ENCODE assay signal across 34 cellular contexts in the genomic region with DNA sequence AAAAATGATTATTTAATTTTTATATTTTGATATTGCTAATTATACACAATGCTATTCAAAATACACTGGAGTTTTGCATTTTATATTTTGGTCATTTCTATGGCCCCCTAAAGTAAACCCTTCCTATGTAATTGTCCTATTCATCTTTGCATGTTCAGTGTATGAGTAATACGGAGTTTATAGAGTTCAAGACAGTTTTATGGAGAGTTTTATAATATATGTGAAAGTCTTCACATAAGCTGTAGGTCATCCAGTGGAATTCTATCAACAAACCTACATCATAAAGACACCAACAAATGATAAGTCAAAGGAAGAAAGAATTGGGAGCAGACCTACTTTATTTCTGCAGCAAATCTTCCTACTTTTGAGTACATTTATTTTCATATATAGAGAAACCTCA.
"Had no signal": no experiment of that assay in that cellular context is flagged by ENCODE, and none has a peak within 500 bp of the region (broad histone marks: within the 10 kb centered on the region; RNA-seq: fewer than 3 reads in every experiment).

No MANE protein-coding gene starts in this region.

- DNase-seq: activated CD4-positive, alpha-beta memory T cell treated with anti-CD3 and anti-CD28 coated beads for 36 hours; activated CD4-positive, alpha-beta T cell treated with anti-CD3 and anti-CD28 coated beads for 36 hours; activated CD4-positive, alpha-beta T cell treated with anti-CD3 and anti-CD28 coated beads, Interleukin-2, amount 10 ng/mL, durations not matched to agents 24 days and 14 days; activated CD4-positive, CD25-positive, alpha-beta regulatory T cell; activated CD4-positive, CD25-positive, alpha-beta regulatory T cell treated with anti-CD3 and anti-CD28 coated beads, Interleukin-2, amount 50 U/mL, for 72 hours; activated CD8-positive, alpha-beta memory T cell treated with anti-CD3 and anti-CD28 coated beads, Interleukin-2, amount 10 ng/mL, durations not matched to agents 7 days and 5 days; activated CD8-positive, alpha-beta memory T cell treated with anti-CD3 and anti-CD28 coated beads, Interleukin-2, amount 50 U/mL, for 4 hours; activated CD8-positive, alpha-beta T cell treated with anti-CD3 and anti-CD28 coated beads, Interleukin-2, amount 10 ng/mL, durations not matched to agents 7 days and 5 days; activated gamma-delta T cell; activated naive CD4-positive, alpha-beta T cell; activated naive CD4-positive, alpha-beta T cell treated with anti-CD3 and anti-CD28 coated beads, Interleukin-2, amount 10 ng/mL, durations not matched to agents 7 days and 5 days; activated naive CD8-positive, alpha-beta T cell treated with anti-CD3 and anti-CD28 coated beads, Interleukin-2, amount 10 ng/mL, durations not matched to agents 7 days and 5 days; activated T-cell treated with anti-CD3 and anti-CD28 coated beads, Interleukin-2, amount 50 U/mL, for 1 hour; activated T-cell treated with anti-CD3 and anti-CD28 coated beads, Interleukin-2, amount 50 U/mL, for 48 hours; central memory CD4-positive, alpha-beta T cell; dorsolateral prefrontal cortex; effector memory CD4-positive, alpha-beta T cell; endodermal cell; foreskin keratinocyte; gastrocnemius medialis; glutamatergic neuron; heart left ventricle; T-helper 1 cell; T-helper 17 cell; T1000 had no signal

- H3K36me3 ChIP-seq: ascending aorta, breast epithelium, cardiac muscle cell, gastrocnemius medialis, heart left ventricle had no signal

- H3K27ac Mint-ChIP-seq: activated CD4-positive, alpha-beta memory T cell treated with anti-CD3 and anti-CD28 coated beads for 36 hours; activated CD4-positive, alpha-beta T cell treated with anti-CD3 and anti-CD28 coated beads for 36 hours; activated CD4-positive, alpha-beta T cell treated with anti-CD3 and anti-CD28 coated beads, Interleukin-2, amount 10 ng/mL, durations not matched to agents 24 days and 14 days; activated CD8-positive, alpha-beta memory T cell treated with anti-CD3 and anti-CD28 coated beads, Interleukin-2, amount 10 ng/mL, durations not matched to agents 7 days and 5 days; activated CD8-positive, alpha-beta T cell treated with anti-CD3 and anti-CD28 coated beads, Interleukin-2, amount 10 ng/mL, durations not matched to agents 7 days and 5 days; activated naive CD4-positive, alpha-beta T cell treated with anti-CD3 and anti-CD28 coated beads, Interleukin-2, amount 10 ng/mL, durations not matched to agents 7 days and 5 days; activated naive CD4-positive, alpha-beta T cell treated with anti-CD3 and anti-CD28 coated beads, Interleukin-2, amount 50 U/mL, for 72 hours; activated naive CD8-positive, alpha-beta T cell treated with anti-CD3 and anti-CD28 coated beads, Interleukin-2, amount 10 ng/mL, durations not matched to agents 7 days and 5 days; brain; dendritic cell treated with granulocyte-macrophage colony-stimulating factor and Interleukin-4, amounts not matched to agents 40 ng/mL and 50 ng/mL, for 4 days; endodermal cell; T-helper 17 cell; T-helper 2 cell treated with Interferon-gamma antibody and Interleukin-4, amounts not matched to agents 5 μg/mL and 100 μg/mL, for 36 hours had no signal

- H3K4me1 ChIP-seq: ascending aorta, breast epithelium, foreskin keratinocyte, gastrocnemius medialis, heart left ventricle had no signal

- H3K4me3 Mint-ChIP-seq: activated CD4-positive, alpha-beta memory T cell treated with anti-CD3 and anti-CD28 coated beads for 36 hours; activated CD4-positive, alpha-beta T cell treated with anti-CD3 and anti-CD28 coated beads for 36 hours; activated CD4-positive, alpha-beta T cell treated with anti-CD3 and anti-CD28 coated beads, Interleukin-2, amount 10 ng/mL, durations not matched to agents 24 days and 14 days; activated CD8-positive, alpha-beta memory T cell treated with anti-CD3 and anti-CD28 coated beads, Interleukin-2, amount 10 ng/mL, durations not matched to agents 7 days and 5 days; activated CD8-positive, alpha-beta T cell treated with anti-CD3 and anti-CD28 coated beads, Interleukin-2, amount 10 ng/mL, durations not matched to agents 7 days and 5 days; activated naive CD4-positive, alpha-beta T cell treated with anti-CD3 and anti-CD28 coated beads, Interleukin-2, amount 10 ng/mL, durations not matched to agents 7 days and 5 days; activated naive CD8-positive, alpha-beta T cell treated with anti-CD3 and anti-CD28 coated beads, Interleukin-2, amount 10 ng/mL, durations not matched to agents 7 days and 5 days; brain; dendritic cell treated with granulocyte-macrophage colony-stimulating factor and Interleukin-4, amounts not matched to agents 40 ng/mL and 50 ng/mL, for 4 days; endodermal cell; T-helper 17 cell; T-helper 2 cell treated with Interferon-gamma antibody and Interleukin-4, amounts not matched to agents 5 μg/mL and 100 μg/mL, for 36 hours had no signal

- H3K36me3 Mint-ChIP-seq: activated CD4-positive, alpha-beta memory T cell treated with anti-CD3 and anti-CD28 coated beads for 36 hours; activated CD8-positive, alpha-beta memory T cell treated with anti-CD3 and anti-CD28 coated beads, Interleukin-2, amount 10 ng/mL, durations not matched to agents 7 days and 5 days; activated naive CD4-positive, alpha-beta T cell treated with anti-CD3 and anti-CD28 coated beads, Interleukin-2, amount 10 ng/mL, durations not matched to agents 7 days and 5 days; activated naive CD4-positive, alpha-beta T cell treated with anti-CD3 and anti-CD28 coated beads, Interleukin-2, amount 50 U/mL, for 72 hours; activated naive CD8-positive, alpha-beta T cell treated with anti-CD3 and anti-CD28 coated beads, Interleukin-2, amount 10 ng/mL, durations not matched to agents 7 days and 5 days; brain had no signal

- H3K4me3 ChIP-seq: ascending aorta, breast epithelium, cardiac muscle cell, coronary artery, dorsolateral prefrontal cortex, gastrocnemius medialis, heart left ventricle had no signal

- H3K4me1 Mint-ChIP-seq: activated CD4-positive, alpha-beta T cell treated with anti-CD3 and anti-CD28 coated beads for 36 hours; activated CD4-positive, alpha-beta T cell treated with anti-CD3 and anti-CD28 coated beads, Interleukin-2, amount 10 ng/mL, durations not matched to agents 24 days and 14 days; activated CD8-positive, alpha-beta memory T cell treated with anti-CD3 and anti-CD28 coated beads, Interleukin-2, amount 10 ng/mL, durations not matched to agents 7 days and 5 days; activated naive CD4-positive, alpha-beta T cell treated with anti-CD3 and anti-CD28 coated beads, Interleukin-2, amount 10 ng/mL, durations not matched to agents 7 days and 5 days; activated naive CD8-positive, alpha-beta T cell treated with anti-CD3 and anti-CD28 coated beads, Interleukin-2, amount 10 ng/mL, durations not matched to agents 7 days and 5 days; brain; endodermal cell; T-helper 17 cell had no signal

- H3K9me3 Mint-ChIP-seq: activated CD4-positive, alpha-beta T cell treated with anti-CD3 and anti-CD28 coated beads, Interleukin-2, amount 10 ng/mL, durations not matched to agents 24 days and 14 days; activated naive CD8-positive, alpha-beta T cell treated with anti-CD3 and anti-CD28 coated beads, Interleukin-2, amount 10 ng/mL, durations not matched to agents 7 days and 5 days had no signal

- H3K9me3 ChIP-seq: ascending aorta, gastrocnemius medialis had no signal

- H3K27me3 Mint-ChIP-seq: activated CD4-positive, alpha-beta memory T cell treated with anti-CD3 and anti-CD28 coated beads for 36 hours; activated CD4-positive, alpha-beta T cell treated with anti-CD3 and anti-CD28 coated beads for 36 hours; activated CD4-positive, alpha-beta T cell treated with anti-CD3 and anti-CD28 coated beads, Interleukin-2, amount 10 ng/mL, durations not matched to agents 24 days and 14 days; activated CD8-positive, alpha-beta memory T cell treated with anti-CD3 and anti-CD28 coated beads, Interleukin-2, amount 10 ng/mL, durations not matched to agents 7 days and 5 days; activated naive CD4-positive, alpha-beta T cell treated with anti-CD3 and anti-CD28 coated beads, Interleukin-2, amount 10 ng/mL, durations not matched to agents 7 days and 5 days; activated naive CD8-positive, alpha-beta T cell treated with anti-CD3 and anti-CD28 coated beads, Interleukin-2, amount 10 ng/mL, durations not matched to agents 7 days and 5 days; brain; dendritic cell treated with granulocyte-macrophage colony-stimulating factor and Interleukin-4, amounts not matched to agents 40 ng/mL and 50 ng/mL, for 4 days; T-helper 17 cell had no signal

- H3K27me3 ChIP-seq: ascending aorta, breast epithelium, cardiac muscle cell, foreskin keratinocyte, gastrocnemius medialis, heart left ventricle had no signal

- ATAC-seq: activated CD4-positive, alpha-beta T cell treated with anti-CD3 and anti-CD28 coated beads for 36 hours; activated CD8-positive, alpha-beta memory T cell treated with anti-CD3 and anti-CD28 coated beads, Interleukin-2, amount 10 ng/mL, durations not matched to agents 7 days and 5 days; activated CD8-positive, alpha-beta T cell treated with anti-CD3 and anti-CD28 coated beads, Interleukin-2, amount 10 ng/mL, durations not matched to agents 7 days and 5 days; activated naive CD4-positive, alpha-beta T cell treated with anti-CD3 and anti-CD28 coated beads, Interleukin-2, amount 50 U/mL, for 72 hours; esophagus mucosa; foreskin keratinocyte; gastrocnemius medialis; heart left ventricle; T-helper 17 cell had no signal

- H3K27ac ChIP-seq: ascending aorta, breast epithelium, cardiac muscle cell, coronary artery, dorsolateral prefrontal cortex, foreskin keratinocyte, gastrocnemius medialis, heart left ventricle had no signal
